16 cellular contexts compared by ENCODE assay signal in the genomic region with DNA sequence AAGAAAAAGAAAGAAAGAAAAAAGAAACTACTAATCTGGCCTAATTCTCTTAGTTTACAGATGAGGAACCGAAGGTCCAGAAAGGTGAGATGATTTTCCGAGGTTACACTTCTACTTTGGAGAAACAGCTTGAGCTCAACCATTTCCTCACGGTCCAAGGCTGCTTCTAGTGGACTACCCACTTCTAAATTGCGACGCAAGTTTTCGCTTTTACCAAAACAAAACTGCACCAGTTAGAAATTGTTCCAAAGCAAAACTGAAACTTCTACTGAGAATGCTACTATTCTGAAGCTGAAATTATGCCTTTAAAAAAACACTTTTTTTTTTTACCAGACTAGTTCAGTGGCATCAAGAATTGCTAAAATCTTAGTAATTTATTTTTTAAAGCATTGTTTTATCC.
DNase-seq lines count a peak whose midpoint lies in the region; ATAC-seq lines count a peak whose summit lies in the region.
"Had no signal": no experiment of that assay in that cellular context is flagged by ENCODE, and none has a peak within 500 bp of the region (broad histone marks: within the 10 kb centered on the region; RNA-seq: fewer than 3 reads in every experiment).

No MANE protein-coding gene starts in this region.

- no peaks in the 10 kb centered on the region for H3K36me3 Mint-ChIP-seq in activated T-cell treated with anti-CD3 and anti-CD28 coated beads, Interleukin-2, amount 50 U/mL, for 24 hours (ENCODE audit: low read depth)
- no peaks in the 10 kb centered on the region for H3K36me3 Mint-ChIP-seq in stimulated activated effector memory CD8-positive, alpha-beta T cell treated with anti-CD3 and anti-CD28 coated beads, Interleukin-12 subunit alpha, Interleukin-12 subunit beta, amount 100 ng/mL, for 72 hours
- H3K36me3 Mint-ChIP-seq: naive B cell had no signal

- H3K27me3 Mint-ChIP-seq in activated T-cell treated with anti-CD3 and anti-CD28 coated beads, Interleukin-2, amount 50 U/mL, for 24 hours: no peaks in the 10 kb centered on the region
- H3K27me3 Mint-ChIP-seq: naive B cell had no signal

- H3K4me3 Mint-ChIP-seq in activated T-cell treated with anti-CD3 and anti-CD28 coated beads, Interleukin-2, amount 50 U/mL, for 24 hours: peak overlapping the region; percentile 44
- no peak overlapping the region for H3K4me3 Mint-ChIP-seq in stimulated activated effector memory CD8-positive, alpha-beta T cell treated with anti-CD3 and anti-CD28 coated beads, Interleukin-12 subunit alpha, Interleukin-12 subunit beta, amount 100 ng/mL, for 72 hours

- no peaks in the 10 kb centered on the region for H3K9me3 Mint-ChIP-seq in activated T-cell treated with anti-CD3 and anti-CD28 coated beads, Interleukin-2, amount 50 U/mL, for 24 hours
- H3K9me3 Mint-ChIP-seq in stimulated activated effector memory CD8-positive, alpha-beta T cell treated with anti-CD3 and anti-CD28 coated beads, Interleukin-12 subunit alpha, Interleukin-12 subunit beta, amount 100 ng/mL, for 72 hours: no peaks in the 10 kb centered on the region

- ATAC-seq in GM21576 (IDR thresholded peaks at IDR 0.05; ENCODE audit: unreplicated experiment) (peak; percentile 83), HG03175 (IDR thresholded peaks at IDR 0.05; ENCODE audit: unreplicated experiment) (peak; percentile 72)
- peak; percentile 46 for ATAC-seq in stimulated activated effector memory CD8-positive, alpha-beta T cell treated with anti-CD3 and anti-CD28 coated beads, Interleukin-12 subunit alpha, Interleukin-12 subunit beta, amount 100 ng/mL, for 72 hours
- ATAC-seq: A549, foreskin keratinocyte had no signal

- no peak overlapping the region for H3K27ac Mint-ChIP-seq in activated T-cell treated with anti-CD3 and anti-CD28 coated beads, Interleukin-2, amount 50 U/mL, for 24 hours
- H3K27ac Mint-ChIP-seq in stimulated activated effector memory CD8-positive, alpha-beta T cell treated with anti-CD3 and anti-CD28 coated beads, Interleukin-12 subunit alpha, Interleukin-12 subunit beta, amount 100 ng/mL, for 72 hours: no peak overlapping the region
- H3K27ac Mint-ChIP-seq: naive B cell had no signal

- H3K4me1 Mint-ChIP-seq in activated T-cell treated with anti-CD3 and anti-CD28 coated beads, Interleukin-2, amount 50 U/mL, for 24 hours (ENCODE audit: low read depth): peaks cover 2% of the 10 kb centered on the region
- H3K4me1 Mint-ChIP-seq in stimulated activated effector memory CD8-positive, alpha-beta T cell treated with anti-CD3 and anti-CD28 coated beads, Interleukin-12 subunit alpha, Interleukin-12 subunit beta, amount 100 ng/mL, for 72 hours: no peaks in the 10 kb centered on the region
- H3K4me1 Mint-ChIP-seq: naive B cell had no signal

- no peak for DNase-seq in activated T-cell treated with anti-CD3 and anti-CD28 coated beads, Interleukin-2, amount 50 U/mL, for 24 hours
- DNase-seq in activated T-cell treated with anti-CD3 and anti-CD28 coated beads for 4 hours (no peak), NCI-H146 (lab: John Stamatoyannopoulos, UW) (no peak), SK-N-DZ (ENCODE audit: low spot score) (no peak)
- DNase-seq in stimulated activated effector memory CD8-positive, alpha-beta T cell treated with anti-CD3 and anti-CD28 coated beads, Interleukin-12 subunit alpha, Interleukin-12 subunit beta, amount 100 ng/mL, for 72 hours (ENCODE audit: low spot score in 2 of 2): peak in 1 of 2 donors; percentile 45
- DNase-seq in stimulated activated CD4-positive, alpha-beta T cell treated with anti-CD3 and anti-CD28 coated beads, Interleukin-2, amount 100 ng/mL, for 24 hours: no peak
- DNase-seq: activated CD4-positive, alpha-beta T cell treated with anti-CD3 and anti-CD28 coated beads, Interleukin-2, amount 50 U/mL, for 4 hours; dermis blood vessel endothelial cell; foreskin keratinocyte; IMR-90; naive B cell; NCI-H187; NK-92 treated with Interleukin-12 subunit alpha and Interleukin-12 subunit beta, amount 100 ng/mL, for 24 hours had no signal
